ENCODE assay signal across 22 cellular contexts in genomic region chr7:32047075-32047474, GRCh38. TPM values are rescaled to one million over a fixed set of nuclear protein-coding genes. Genes with fewer than 3 reads are reported as not detected.
A peak's percentile ranks its signal among the peaks of the same experiment; 100 is the strongest.
DNase-seq lines count a peak whose midpoint lies in the region; ATAC-seq, FAIRE-seq and TF ChIP-seq lines count a peak whose summit lies in the region.
"Had no signal": no experiment of that assay in that cellular context is flagged by ENCODE, and none has a peak within 500 bp of the region (broad histone marks: within the 10 kb centered on the region; RNA-seq: fewer than 3 reads in every experiment).

No MANE protein-coding gene starts in this region.

- no peak overlapping the region for H3K4me3 Mint-ChIP-seq in T-helper 2 cell treated with Interferon-gamma antibody and Interleukin-4, amounts not matched to agents 5 μg/mL and 100 μg/mL, for 36 hours
- H3K4me3 Mint-ChIP-seq: activated CD4-positive, alpha-beta T cell treated with anti-CD3 and anti-CD28 coated beads for 36 hours; CD4-positive, alpha-beta memory T cell; dendritic cell treated with granulocyte-macrophage colony-stimulating factor and Interleukin-4, amounts not matched to agents 40 ng/mL and 50 ng/mL, for 4 days; neural crest cell had no signal

- WGBS in transverse colon (ENCODE audit: low coverage in 1 of 2), 2 donors, result 66 to 75% methylated on average over 3 of the region's 3 CpGs
- 50 to 76% methylated on average over 3 of the region's 3 CpGs for WGBS in esophagus squamous epithelium, 2 donors

- no peaks in the 10 kb centered on the region for H3K27me3 Mint-ChIP-seq in T-helper 2 cell treated with Interferon-gamma antibody and Interleukin-4, amounts not matched to agents 5 μg/mL and 100 μg/mL, for 36 hours (ENCODE audit: low read depth)
- H3K27me3 Mint-ChIP-seq: activated CD4-positive, alpha-beta T cell treated with anti-CD3 and anti-CD28 coated beads for 36 hours; CD4-positive, alpha-beta memory T cell had no signal

- TF ChIP-seq CTCF in transverse colon (IDR thresholded peaks at IDR 0.05) (no peak), esophagus squamous epithelium (IDR thresholded peaks at IDR 0.05) (no peak)

- no peak overlapping the region for H3K27ac Mint-ChIP-seq in T-helper 2 cell treated with Interferon-gamma antibody and Interleukin-4, amounts not matched to agents 5 μg/mL and 100 μg/mL, for 36 hours
- H3K27ac Mint-ChIP-seq: activated CD4-positive, alpha-beta T cell treated with anti-CD3 and anti-CD28 coated beads for 36 hours; CD4-positive, alpha-beta memory T cell; dendritic cell treated with granulocyte-macrophage colony-stimulating factor and Interleukin-4, amounts not matched to agents 40 ng/mL and 50 ng/mL, for 4 days had no signal

- H3K4me3 ChIP-seq in transverse colon (no peak overlapping the region), esophagus squamous epithelium (no peak overlapping the region)
- H3K4me3 ChIP-seq: breast epithelium, prostate gland had no signal

- in situ Hi-C loops in transverse colon (cut with MboI; ENCODE audit: low pct_ligation_motif_present in 1 of 4, low pct_unique_long_range_greater_than_20kb in 1 of 4, low sequenced_read_pairs in 3 of 4), result no loop called here

- H3K27me3 ChIP-seq in transverse colon, result no peaks in the 10 kb centered on the region
- no peaks in the 10 kb centered on the region for H3K27me3 ChIP-seq in esophagus squamous epithelium
- H3K27me3 ChIP-seq: breast epithelium, foreskin keratinocyte had no signal

- TF ChIP-seq POLR2A in transverse colon (IDR thresholded peaks at IDR 0.05) (no peak), esophagus squamous epithelium (IDR thresholded peaks at IDR 0.05) (no peak)

- H3K4me1 Mint-ChIP-seq in T-helper 2 cell treated with Interferon-gamma antibody and Interleukin-4, amounts not matched to agents 5 μg/mL and 100 μg/mL, for 36 hours (ENCODE audit: low read depth), result no peaks in the 10 kb centered on the region
- H3K4me1 Mint-ChIP-seq: activated CD4-positive, alpha-beta T cell treated with anti-CD3 and anti-CD28 coated beads for 36 hours; CD4-positive, alpha-beta memory T cell had no signal

- H3K4me1 ChIP-seq in transverse colon, result no peaks in the 10 kb centered on the region
- no peaks in the 10 kb centered on the region for H3K4me1 ChIP-seq in esophagus squamous epithelium
- H3K4me1 ChIP-seq: breast epithelium, foreskin keratinocyte, prostate gland had no signal

- intact Hi-C loops in transverse colon (cut with DNase I; ENCODE audit: low total_unique reads) (no loop called here), esophagus squamous epithelium (cut with DNase I) (no loop called here)

- DNase-seq in GM18507 (ENCODE audit: extremely low spot score, insufficient read length, low read depth) (no peak), NOMO-1 treated with dmso at 0.1 percent for 144 hours (lab: John Stamatoyannopoulos, UW; ENCODE audit: unreplicated experiment) (peak; percentile 46), SKM-1 treated with dmso at 0.1 percent for 144 hours (lab: John Stamatoyannopoulos, UW; ENCODE audit: unreplicated experiment) (no peak), transverse colon (no peak), esophagus squamous epithelium (lab: John Stamatoyannopoulos, UW) (no peak)
- no peak for DNase-seq in T-helper 2 cell treated with Interferon-gamma antibody and Interleukin-4, amounts not matched to agents 5 μg/mL and 100 μg/mL, for 36 hours (ENCODE audit: low spot score)
- DNase-seq: activated CD4-positive, alpha-beta T cell treated with anti-CD3 and anti-CD28 coated beads for 36 hours; CD4-positive, alpha-beta memory T cell; DND-41; foreskin keratinocyte; left colon; NCI-H1105 treated with DMSO at 0.1 percent for 48 hours; NCI-H748 treated with DMSO at 0.1 percent for 48 hours; stimulated activated CD4-positive, alpha-beta T cell treated with anti-CD3 and anti-CD28 coated beads, Interleukin-12 subunit alpha, Interleukin-12 subunit beta, amount 100 ng/mL, for 4 hours had no signal

- H3K27ac ChIP-seq in transverse colon (no peak overlapping the region), esophagus squamous epithelium (no peak overlapping the region)
- H3K27ac ChIP-seq: breast epithelium, foreskin keratinocyte, prostate gland had no signal

- no peaks in the 10 kb centered on the region for H3K36me3 ChIP-seq in transverse colon
- H3K36me3 ChIP-seq in esophagus squamous epithelium, result no peaks in the 10 kb centered on the region
- H3K36me3 ChIP-seq: breast epithelium, prostate gland had no signal

- no peak for TF ChIP-seq EP300 in transverse colon (IDR thresholded peaks at IDR 0.05; ENCODE audit: low read depth)

- FAIRE-seq in GM18507 (lab: Jason Lieb, UNC), result peak; percentile 29
- FAIRE-seq: endothelial cell of umbilical vein had no signal

- no peaks in the 10 kb centered on the region for H3K36me3 Mint-ChIP-seq in T-helper 2 cell treated with Interferon-gamma antibody and Interleukin-4, amounts not matched to agents 5 μg/mL and 100 μg/mL, for 36 hours (ENCODE audit: low read depth)
- H3K36me3 Mint-ChIP-seq: CD4-positive, alpha-beta memory T cell had no signal

- H3K9me3 Mint-ChIP-seq in T-helper 2 cell treated with Interferon-gamma antibody and Interleukin-4, amounts not matched to agents 5 μg/mL and 100 μg/mL, for 36 hours, result no peaks in the 10 kb centered on the region
- H3K9me3 Mint-ChIP-seq: dendritic cell treated with granulocyte-macrophage colony-stimulating factor and Interleukin-4, amounts not matched to agents 40 ng/mL and 50 ng/mL, for 4 days; neural crest cell had no signal

- ATAC-seq in GM21390 (IDR thresholded peaks at IDR 0.05; ENCODE audit: unreplicated experiment) (peak; percentile 34), HG03159 (IDR thresholded peaks at IDR 0.05; ENCODE audit: unreplicated experiment) (peak; percentile 41)
- ATAC-seq: activated CD4-positive, alpha-beta T cell treated with anti-CD3 and anti-CD28 coated beads for 36 hours; foreskin keratinocyte; left colon had no signal

- no peaks in the 10 kb centered on the region for H3K9me3 ChIP-seq in transverse colon
- H3K9me3 ChIP-seq in esophagus squamous epithelium, result no peaks in the 10 kb centered on the region
- H3K9me3 ChIP-seq: breast epithelium, prostate gland had no signal

RNA-seq across cellular contexts. Expression of gene PDE1C, which starts 23.1 kb away (rescaled TPM):
- total RNA-seq in transverse colon (1 to 10 TPM; 1.5 to 8.4 (median 2.9) TPM), esophagus squamous epithelium (10 to 100 TPM in 1 of 4 donors, 1 to 10 TPM in 1, under 1 TPM in 2; 0.19 to 14.5 (median 2.9) TPM)
- total RNA-seq: activated CD4-positive, alpha-beta T cell treated with anti-CD3 and anti-CD28 coated beads for 36 hours; CD4-positive, alpha-beta memory T cell; mononuclear cell had no signal
